34 cellular contexts compared by ENCODE assay signal in the genomic region with DNA sequence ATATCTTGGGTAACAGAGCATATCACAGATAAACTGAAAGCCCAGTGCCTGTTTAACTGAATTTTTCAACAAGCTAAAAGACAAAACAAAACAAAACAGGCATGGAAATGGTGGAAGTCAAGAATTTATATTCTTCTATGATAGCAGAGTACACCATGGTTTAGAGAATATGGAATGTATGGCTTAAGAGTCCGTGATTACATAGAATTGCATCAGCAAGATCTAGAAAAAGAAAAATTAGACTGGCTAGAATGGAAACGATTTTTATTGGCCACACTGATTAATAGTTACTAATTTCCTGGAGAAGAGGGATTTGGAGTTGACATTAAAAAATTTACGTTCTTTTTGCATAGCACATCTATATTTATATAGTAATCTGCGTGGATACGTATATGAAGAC.
"Had no signal": no experiment of that assay in that cellular context is flagged by ENCODE, and none has a peak within 500 bp of the region (broad histone marks: within the 10 kb centered on the region; RNA-seq: fewer than 3 reads in every experiment).

No MANE protein-coding gene starts in this region.

- H3K36me3 ChIP-seq: ascending aorta, cardiac muscle cell, WERI-Rb-1 had no signal

- DNase-seq: activated CD4-positive, alpha-beta T cell treated with anti-CD3 and anti-CD28 coated beads for 1 hour; activated CD4-positive, alpha-beta T cell treated with anti-CD3 and anti-CD28 coated beads for 48 hours; activated CD4-positive, alpha-beta T cell treated with anti-CD3 and anti-CD28 coated beads, Interleukin-2, amount 50 U/mL, for 4 hours; activated CD4-positive, CD25-positive, alpha-beta regulatory T cell; activated CD8-positive, alpha-beta T cell treated with anti-CD3 and anti-CD28 coated beads for 36 hours; activated effector memory CD4-positive, alpha-beta T cell treated with anti-CD3 and anti-CD28 coated beads, Interleukin-2, amount 50 U/mL, for 16 hours; activated naive CD4-positive, alpha-beta T cell; activated naive CD4-positive, alpha-beta T cell treated with anti-CD3 and anti-CD28 coated beads, Interleukin-2, amount 50 U/mL, for 16 hours; activated naive CD8-positive, alpha-beta T cell treated with anti-CD3 and anti-CD28 coated beads for 36 hours; activated T-cell treated with anti-CD3 and anti-CD28 coated beads, Interleukin-2, amount 50 U/mL, for 1 hour; activated T-cell treated with anti-CD3 and anti-CD28 coated beads, Interleukin-2, amount 50 U/mL, for 72 hours; amygdala; Kasumi-1; KG1; MM.1S; MV-4-11; NCI-H1092; NCI-H1436 treated with DMSO at 0.1 percent for 48 hours; NCI-H1694 treated with DMSO at 0.1 percent for 48 hours; NCI-H2029; NCI-H510A treated with DMSO at 0.1 percent for 48 hours; NCI-H526 treated with DMSO at 0.1 percent for 48 hours; NCI-H774; PC-3; SIG-M5; T-helper 1 cell; T-helper 2 cell; T-helper 9 cell; WERI-Rb-1 had no signal

- H3K4me3 Mint-ChIP-seq: activated CD8-positive, alpha-beta T cell treated with anti-CD3 and anti-CD28 coated beads for 36 hours; activated naive CD8-positive, alpha-beta T cell treated with anti-CD3 and anti-CD28 coated beads for 36 hours; activated T-cell treated with anti-CD3 and anti-CD28 coated beads, Interleukin-2, amount 50 U/mL, for 72 hours; activated T-helper 17 cell treated with anti-CD3 and anti-CD28 coated beads, Interleukin-2, amount 50 U/mL, for 72 hours; central memory CD8-positive, alpha-beta T cell had no signal

- H3K4me3 ChIP-seq: ascending aorta, cardiac muscle cell had no signal

- H3K4me1 ChIP-seq: ascending aorta had no signal

- H3K27me3 Mint-ChIP-seq: activated CD8-positive, alpha-beta T cell treated with anti-CD3 and anti-CD28 coated beads for 36 hours; activated naive CD8-positive, alpha-beta T cell treated with anti-CD3 and anti-CD28 coated beads for 36 hours; activated T-helper 17 cell treated with anti-CD3 and anti-CD28 coated beads, Interleukin-2, amount 50 U/mL, for 72 hours; central memory CD8-positive, alpha-beta T cell had no signal

- H3K27me3 ChIP-seq: ascending aorta, cardiac muscle cell had no signal

- H3K27ac Mint-ChIP-seq: activated CD8-positive, alpha-beta T cell treated with anti-CD3 and anti-CD28 coated beads for 36 hours; activated naive CD8-positive, alpha-beta T cell treated with anti-CD3 and anti-CD28 coated beads for 36 hours; activated T-cell treated with anti-CD3 and anti-CD28 coated beads, Interleukin-2, amount 50 U/mL, for 72 hours; activated T-helper 17 cell treated with anti-CD3 and anti-CD28 coated beads, Interleukin-2, amount 50 U/mL, for 72 hours had no signal

- H3K9me3 Mint-ChIP-seq: central memory CD8-positive, alpha-beta T cell had no signal

- H3K27ac ChIP-seq: ascending aorta, cardiac muscle cell, RWPE1, WERI-Rb-1 had no signal
